Comparison of ENCODE assay signal across 1 cellular context in the genomic region with DNA sequence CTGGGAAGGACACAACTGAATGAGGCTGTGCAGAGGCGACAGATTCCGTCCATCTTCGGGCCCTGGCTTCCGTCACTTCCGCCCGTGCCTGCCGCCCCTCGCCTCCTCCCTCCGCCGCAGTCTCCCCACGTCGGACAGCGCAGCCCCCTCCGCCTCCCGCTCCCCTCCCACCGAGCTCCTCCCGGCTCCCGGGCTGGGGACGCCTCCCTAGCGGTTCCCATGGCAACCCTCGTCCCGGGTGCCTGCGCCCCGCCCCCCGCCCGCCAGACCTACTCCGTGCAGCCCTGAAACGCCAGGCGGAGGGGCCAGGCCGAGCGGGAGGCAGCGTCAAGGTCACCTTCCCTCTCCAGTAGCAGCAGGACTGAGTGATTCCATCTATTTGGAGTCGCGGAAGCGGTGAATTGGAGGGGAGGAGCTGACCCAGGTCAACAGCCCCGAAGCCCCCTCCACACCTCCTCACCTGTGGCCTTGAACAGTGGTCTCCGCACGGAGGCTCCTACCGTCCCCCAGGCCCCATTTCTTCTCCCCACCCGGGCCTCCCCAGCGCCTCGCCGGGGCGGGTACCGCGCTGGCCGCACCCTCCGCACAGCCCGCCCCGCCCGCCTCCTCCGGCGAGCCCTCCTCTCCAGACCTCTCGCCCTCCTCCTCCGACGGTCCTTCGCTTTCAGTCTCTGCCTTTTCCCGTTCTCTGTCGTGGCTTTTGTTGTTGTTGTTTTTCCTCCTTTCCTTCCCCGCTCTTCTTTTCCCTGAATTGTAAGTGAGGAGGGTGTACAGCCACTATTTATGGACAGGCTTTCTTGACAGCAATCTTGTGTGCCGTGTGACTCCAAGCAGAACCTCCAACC.
TF ChIP-seq lines count a peak whose summit lies in the region.

No MANE protein-coding gene starts in this region.

TF ChIP-seq in H1, 55 proteins besides CTCF, POLR2A, EP300 and RAD21:
- TF ChIP-seq RBBP5 (IDR thresholded peaks at IDR 0.05; ENCODE audit: borderline replicate concordance, low read depth, low read length) (peak; percentile 68; the same call in 1 of the 2 replicates), GTF2F1 (IDR thresholded peaks at IDR 0.05; ENCODE audit: borderline replicate concordance, low read depth, low read length) (no peak), GABPA (IDR thresholded peaks at IDR 0.05; ENCODE audit: borderline replicate concordance, insufficient read depth, low read length) (peak; percentile 50; the same call in 1 of the 2 replicates), KDM4A (IDR thresholded peaks at IDR 0.05; ENCODE audit: low read depth, low read length, severe bottlenecking) (peak; percentile 48), MAFK (IDR thresholded peaks at IDR 0.05; ENCODE audit: low read depth, low read length) (no peak), POLR2AphosphoS5 (IDR thresholded peaks at IDR 0.05; ENCODE audit: low read depth, low read length) (peak; percentile 82; the same call in 1 of the 2 replicates), CREB1 (IDR thresholded peaks at IDR 0.05) (peak; percentile 83), TEAD4 (IDR thresholded peaks at IDR 0.05; ENCODE audit: low read depth, low read length) (no peak; the same call in 1 of the 2 replicates), EZH2 (IDR thresholded peaks at IDR 0.05; ENCODE audit: low read depth, low read length, severe bottlenecking) (no peak), TAF1 (IDR thresholded peaks at IDR 0.05; ENCODE audit: low read depth, low read length) (peak; percentile 77; the same call in 1 of the 2 replicates), CHD1 (IDR thresholded peaks at IDR 0.05; ENCODE audit: low read depth, low read length) (no peak), SP1 (IDR thresholded peaks at IDR 0.05; ENCODE audit: low read depth, low read length) (peak; percentile 74; the same call in 1 of the 2 replicates), NRF1 (IDR thresholded peaks at IDR 0.05; ENCODE audit: low read depth, low read length) (no peak), RXRA (IDR thresholded peaks at IDR 0.05; ENCODE audit: insufficient read depth, low read depth, low read length) (no peak), SP4 (IDR thresholded peaks at IDR 0.05; ENCODE audit: low read length) (no peak), ZNF274 (IDR thresholded peaks at IDR 0.05; ENCODE audit: borderline replicate concordance, extremely low read depth, low read length) (no peak), E2F6 (IDR thresholded peaks at IDR 0.05) (no peak), CBX8 (IDR thresholded peaks at IDR 0.05; ENCODE audit: borderline replicate concordance, low read depth, low read length) (no peak), HDAC6 (IDR thresholded peaks at IDR 0.05; ENCODE audit: low read depth, low read length) (no peak), ATF2 (IDR thresholded peaks at IDR 0.05; ENCODE audit: low read length) (no peak), TCF12 (IDR thresholded peaks at IDR 0.05; ENCODE audit: low read depth, low read length) (no peak), CHD2 (IDR thresholded peaks at IDR 0.05; ENCODE audit: low read length) (no peak), SAP30 (IDR thresholded peaks at IDR 0.05; ENCODE audit: insufficient read depth, insufficient replicate concordance, low read length) (no peak), TBP (IDR thresholded peaks at IDR 0.05; ENCODE audit: low read depth, low read length) (no peak), KDM1A (IDR thresholded peaks at IDR 0.05; ENCODE audit: borderline replicate concordance, low read length) (no peak), POU5F1 (IDR thresholded peaks at IDR 0.05; ENCODE audit: low read depth, low read length) (no peak), KDM5A (IDR thresholded peaks at IDR 0.05; ENCODE audit: low read length) (no peak), ASH2L (IDR thresholded peaks at IDR 0.05; ENCODE audit: low read length) (peak; percentile 73), SIN3A (conservative IDR thresholded peaks at IDR 0.05 in 1 of 2, IDR thresholded peaks at IDR 0.05 in 1 of 2; ENCODE audit: low read depth in 1 of 2, low read length in 2 of 2) (peak; percentile 88 to 92; a peak in 3 of 4 replicates), SIX5 (IDR thresholded peaks at IDR 0.05; ENCODE audit: low read depth, low read length) (no peak), EGR1 (IDR thresholded peaks at IDR 0.05; ENCODE audit: borderline replicate concordance, low read depth, low read length) (no peak), FOSL1 (IDR thresholded peaks at IDR 0.05; ENCODE audit: insufficient read depth, low read depth, low read length) (no peak), JUN (IDR thresholded peaks at IDR 0.05; ENCODE audit: low read depth, low read length) (no peak), RFX5 (IDR thresholded peaks at IDR 0.05; ENCODE audit: borderline replicate concordance, low read depth, low read length) (no peak), CBX5 (IDR thresholded peaks at IDR 0.05; ENCODE audit: low read depth, low read length) (no peak), NANOG (IDR thresholded peaks at IDR 0.05; ENCODE audit: insufficient read depth, low read depth, low read length, poor library complexity, severe bottlenecking) (no peak), TAF7 (optimal IDR thresholded peaks at IDR 0.05; ENCODE audit: borderline replicate concordance, low read depth, low read length) (no peak), SP2 (IDR thresholded peaks at IDR 0.05; ENCODE audit: low read length) (no peak), BRCA1 (IDR thresholded peaks at IDR 0.05; ENCODE audit: low read depth, low read length) (no peak), HDAC2 (IDR thresholded peaks at IDR 0.05; ENCODE audit: borderline replicate concordance in 1 of 2, low read depth in 2 of 2, low read length in 2 of 2) (no peak; a peak in 1 of 4 replicates), SIRT6 (IDR thresholded peaks at IDR 0.05; ENCODE audit: low read length) (no peak), CTBP2 (IDR thresholded peaks at IDR 0.05; ENCODE audit: borderline replicate concordance, insufficient read depth, insufficient read length, low read length) (no peak), SUZ12 (IDR thresholded peaks at IDR 0.05; ENCODE audit: low read length) (no peak), JUND (IDR thresholded peaks at IDR 0.05; ENCODE audit: low read length) (no peak), YY1 (IDR thresholded peaks at IDR 0.05; ENCODE audit: low read depth, low read length) (no peak; the same call in 1 of the 2 replicates), BCL11A (IDR thresholded peaks at IDR 0.05; ENCODE audit: low read depth in 2 of 2, low read length in 2 of 2) (no peak), SRF (IDR thresholded peaks at IDR 0.05; ENCODE audit: low read depth, low read length) (no peak), RNF2 (IDR thresholded peaks at IDR 0.05; ENCODE audit: borderline replicate concordance, low read depth, low read length, missing control alignments, poor library complexity, severe bottlenecking) (no peak), BACH1 (IDR thresholded peaks at IDR 0.05; ENCODE audit: low read length) (no peak), CEBPB (IDR thresholded peaks at IDR 0.05; ENCODE audit: low read depth, low read length) (no peak), USF2 (IDR thresholded peaks at IDR 0.05; ENCODE audit: low read length) (no peak), PHF8 (conservative IDR thresholded peaks at IDR 0.05; ENCODE audit: low read depth, low read length) (peak; percentile 64)
- TF ChIP-seq, protein P1, sequence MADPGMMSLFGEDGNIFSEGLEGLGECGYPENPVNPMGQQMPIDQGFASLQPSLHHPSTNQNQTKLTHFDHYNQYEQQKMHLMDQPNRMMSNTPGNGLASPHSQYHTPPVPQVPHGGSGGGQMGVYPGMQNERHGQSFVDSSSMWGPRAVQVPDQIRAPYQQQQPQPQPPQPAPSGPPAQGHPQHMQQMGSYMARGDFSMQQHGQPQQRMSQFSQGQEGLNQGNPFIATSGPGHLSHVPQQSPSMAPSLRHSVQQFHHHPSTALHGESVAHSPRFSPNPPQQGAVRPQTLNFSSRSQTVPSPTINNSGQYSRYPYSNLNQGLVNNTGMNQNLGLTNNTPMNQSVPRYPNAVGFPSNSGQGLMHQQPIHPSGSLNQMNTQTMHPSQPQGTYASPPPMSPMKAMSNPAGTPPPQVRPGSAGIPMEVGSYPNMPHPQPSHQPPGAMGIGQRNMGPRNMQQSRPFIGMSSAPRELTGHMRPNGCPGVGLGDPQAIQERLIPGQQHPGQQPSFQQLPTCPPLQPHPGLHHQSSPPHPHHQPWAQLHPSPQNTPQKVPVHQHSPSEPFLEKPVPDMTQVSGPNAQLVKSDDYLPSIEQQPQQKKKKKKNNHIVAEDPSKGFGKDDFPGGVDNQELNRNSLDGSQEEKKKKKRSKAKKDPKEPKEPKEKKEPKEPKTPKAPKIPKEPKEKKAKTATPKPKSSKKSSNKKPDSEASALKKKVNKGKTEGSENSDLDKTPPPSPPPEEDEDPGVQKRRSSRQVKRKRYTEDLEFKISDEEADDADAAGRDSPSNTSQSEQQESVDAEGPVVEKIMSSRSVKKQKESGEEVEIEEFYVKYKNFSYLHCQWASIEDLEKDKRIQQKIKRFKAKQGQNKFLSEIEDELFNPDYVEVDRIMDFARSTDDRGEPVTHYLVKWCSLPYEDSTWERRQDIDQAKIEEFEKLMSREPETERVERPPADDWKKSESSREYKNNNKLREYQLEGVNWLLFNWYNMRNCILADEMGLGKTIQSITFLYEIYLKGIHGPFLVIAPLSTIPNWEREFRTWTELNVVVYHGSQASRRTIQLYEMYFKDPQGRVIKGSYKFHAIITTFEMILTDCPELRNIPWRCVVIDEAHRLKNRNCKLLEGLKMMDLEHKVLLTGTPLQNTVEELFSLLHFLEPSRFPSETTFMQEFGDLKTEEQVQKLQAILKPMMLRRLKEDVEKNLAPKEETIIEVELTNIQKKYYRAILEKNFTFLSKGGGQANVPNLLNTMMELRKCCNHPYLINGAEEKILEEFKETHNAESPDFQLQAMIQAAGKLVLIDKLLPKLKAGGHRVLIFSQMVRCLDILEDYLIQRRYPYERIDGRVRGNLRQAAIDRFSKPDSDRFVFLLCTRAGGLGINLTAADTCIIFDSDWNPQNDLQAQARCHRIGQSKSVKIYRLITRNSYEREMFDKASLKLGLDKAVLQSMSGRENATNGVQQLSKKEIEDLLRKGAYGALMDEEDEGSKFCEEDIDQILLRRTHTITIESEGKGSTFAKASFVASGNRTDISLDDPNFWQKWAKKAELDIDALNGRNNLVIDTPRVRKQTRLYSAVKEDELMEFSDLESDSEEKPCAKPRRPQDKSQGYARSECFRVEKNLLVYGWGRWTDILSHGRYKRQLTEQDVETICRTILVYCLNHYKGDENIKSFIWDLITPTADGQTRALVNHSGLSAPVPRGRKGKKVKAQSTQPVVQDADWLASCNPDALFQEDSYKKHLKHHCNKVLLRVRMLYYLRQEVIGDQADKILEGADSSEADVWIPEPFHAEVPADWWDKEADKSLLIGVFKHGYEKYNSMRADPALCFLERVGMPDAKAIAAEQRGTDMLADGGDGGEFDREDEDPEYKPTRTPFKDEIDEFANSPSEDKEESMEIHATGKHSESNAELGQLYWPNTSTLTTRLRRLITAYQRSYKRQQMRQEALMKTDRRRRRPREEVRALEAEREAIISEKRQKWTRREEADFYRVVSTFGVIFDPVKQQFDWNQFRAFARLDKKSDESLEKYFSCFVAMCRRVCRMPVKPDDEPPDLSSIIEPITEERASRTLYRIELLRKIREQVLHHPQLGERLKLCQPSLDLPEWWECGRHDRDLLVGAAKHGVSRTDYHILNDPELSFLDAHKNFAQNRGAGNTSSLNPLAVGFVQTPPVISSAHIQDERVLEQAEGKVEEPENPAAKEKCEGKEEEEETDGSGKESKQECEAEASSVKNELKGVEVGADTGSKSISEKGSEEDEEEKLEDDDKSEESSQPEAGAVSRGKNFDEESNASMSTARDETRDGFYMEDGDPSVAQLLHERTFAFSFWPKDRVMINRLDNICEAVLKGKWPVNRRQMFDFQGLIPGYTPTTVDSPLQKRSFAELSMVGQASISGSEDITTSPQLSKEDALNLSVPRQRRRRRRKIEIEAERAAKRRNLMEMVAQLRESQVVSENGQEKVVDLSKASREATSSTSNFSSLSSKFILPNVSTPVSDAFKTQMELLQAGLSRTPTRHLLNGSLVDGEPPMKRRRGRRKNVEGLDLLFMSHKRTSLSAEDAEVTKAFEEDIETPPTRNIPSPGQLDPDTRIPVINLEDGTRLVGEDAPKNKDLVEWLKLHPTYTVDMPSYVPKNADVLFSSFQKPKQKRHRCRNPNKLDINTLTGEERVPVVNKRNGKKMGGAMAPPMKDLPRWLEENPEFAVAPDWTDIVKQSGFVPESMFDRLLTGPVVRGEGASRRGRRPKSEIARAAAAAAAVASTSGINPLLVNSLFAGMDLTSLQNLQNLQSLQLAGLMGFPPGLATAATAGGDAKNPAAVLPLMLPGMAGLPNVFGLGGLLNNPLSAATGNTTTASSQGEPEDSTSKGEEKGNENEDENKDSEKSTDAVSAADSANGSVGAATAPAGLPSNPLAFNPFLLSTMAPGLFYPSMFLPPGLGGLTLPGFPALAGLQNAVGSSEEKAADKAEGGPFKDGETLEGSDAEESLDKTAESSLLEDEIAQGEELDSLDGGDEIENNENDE (IDR thresholded peaks at IDR 0.05; ENCODE audit: insufficient replicate concordance, low read length) = no peak
- TF ChIP-seq, protein P2, sequence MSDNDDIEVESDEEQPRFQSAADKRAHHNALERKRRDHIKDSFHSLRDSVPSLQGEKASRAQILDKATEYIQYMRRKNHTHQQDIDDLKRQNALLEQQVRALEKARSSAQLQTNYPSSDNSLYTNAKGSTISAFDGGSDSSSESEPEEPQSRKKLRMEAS (IDR thresholded peaks at IDR 0.05) = peak; percentile 33; the same call in 1 of the 2 replicates
- TF ChIP-seq, protein P3, sequence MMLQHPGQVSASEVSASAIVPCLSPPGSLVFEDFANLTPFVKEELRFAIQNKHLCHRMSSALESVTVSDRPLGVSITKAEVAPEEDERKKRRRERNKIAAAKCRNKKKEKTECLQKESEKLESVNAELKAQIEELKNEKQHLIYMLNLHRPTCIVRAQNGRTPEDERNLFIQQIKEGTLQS (IDR thresholded peaks at IDR 0.05; ENCODE audit: insufficient read depth, low read depth, low read length) = no peak
